Comparison of ENCODE assay signal across 17 cellular contexts in the genomic region with DNA sequence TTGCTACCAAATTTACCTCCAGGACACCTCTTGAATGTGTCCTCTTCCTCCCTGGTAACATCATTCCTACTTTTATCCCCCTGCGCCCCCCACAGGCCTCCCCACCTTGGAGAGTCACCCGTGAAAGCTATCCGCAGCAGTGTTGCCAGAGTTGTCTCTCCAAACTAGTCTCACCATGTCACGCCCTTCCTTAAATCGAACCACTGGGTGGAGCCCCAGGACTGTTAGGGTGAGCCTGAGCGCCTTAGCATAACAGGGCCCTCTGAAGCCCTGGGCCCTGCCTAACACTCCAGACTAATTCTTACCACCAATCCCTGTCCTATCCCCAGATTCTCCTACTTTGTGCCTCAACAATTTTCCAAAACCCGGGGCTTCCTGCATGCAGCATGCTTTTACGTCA. TPM values are rescaled to one million over a fixed set of nuclear protein-coding genes. Genes with fewer than 3 reads are reported as not detected.
A peak's percentile ranks its signal among the peaks of the same experiment; 100 is the strongest.
DNase-seq lines count a peak whose midpoint lies in the region; ATAC-seq and TF ChIP-seq lines count a peak whose summit lies in the region.
"Had no signal": no experiment of that assay in that cellular context is flagged by ENCODE, and none has a peak within 500 bp of the region (broad histone marks: within the 10 kb centered on the region; RNA-seq: fewer than 3 reads in every experiment).

No MANE protein-coding gene starts in this region.

- ATAC-seq in left cardiac atrium (no peak), HG02610 (IDR thresholded peaks at IDR 0.05; ENCODE audit: unreplicated experiment) (no peak)
- ATAC-seq: activated CD4-positive, CD25-positive, alpha-beta regulatory T cell treated with anti-CD3 and anti-CD28 coated beads, Interleukin-2, amount 50 U/mL, for 24 hours; activated T-cell treated with anti-CD3 and anti-CD28 coated beads, Interleukin-2, amount 50 U/mL, for 4 hours had no signal

- H3K9ac ChIP-seq in Karpas-422 (ENCODE audit: low read length) = no peak overlapping the region

- H3K79me2 ChIP-seq in Karpas-422 (ENCODE audit: low read length) = no peaks in the 10 kb centered on the region

- intact Hi-C loops in left cardiac atrium (cut with DNase I) = no loop called here

- H3K27ac ChIP-seq in Karpas-422 (ENCODE audit: low read length) = no peak overlapping the region
- H3K27ac ChIP-seq: adrenal gland, thyroid gland had no signal

- no peaks in the 10 kb centered on the region for H3K9me3 ChIP-seq in Karpas-422 (ENCODE audit: low read length)
- H3K9me3 ChIP-seq: adrenal gland, thyroid gland had no signal

- no peaks in the 10 kb centered on the region for H3K27me3 ChIP-seq in Karpas-422 (ENCODE audit: low read length)
- H3K27me3 ChIP-seq: adrenal gland, thyroid gland had no signal

- no peaks in the 10 kb centered on the region for H3K4me1 ChIP-seq in Karpas-422 (ENCODE audit: low read length)

- in situ Hi-C loops in SK-MEL-5 (cut with HindIII; ENCODE audit: low pct_unique_long_range_greater_than_20kb, low sequenced_read_pairs) = no loop called here

- DNase-seq in Karpas-422 = peak; percentile 65
- DNase-seq in SK-MEL-5 (ENCODE audit: low read depth, low spot score) = peak; percentile 47
- DNase-seq in left kidney (ENCODE audit: low read depth, low spot score) = peak; percentile 5
- no peak for DNase-seq in left cardiac atrium
- DNase-seq in kidney glomerular epithelial cell (lab: John Stamatoyannopoulos, UW) = no peak
- DNase-seq: activated T-cell treated with anti-CD3 and anti-CD28 coated beads, Interleukin-2, amount 50 U/mL, for 4 hours; adrenal gland; cortex of kidney; foreskin fibroblast; GOT3; NCI-H2171; SHP77 treated with DMSO at 0.1 percent for 48 hours; small intestine; thyroid gland had no signal

- TF ChIP-seq CTCF in GM12872 (IDR thresholded peaks at IDR 0.05; ENCODE audit: insufficient read depth, low read depth, low read length) = 0 out of 3 replicates have a peak, but pooled peaks have one; percentile 7

- no peak overlapping the region for H3K4me2 ChIP-seq in Karpas-422 (ENCODE audit: low read depth, low read length, poor library complexity, severe bottlenecking)

- H4K20me1 ChIP-seq in Karpas-422 (ENCODE audit: insufficient read depth, low read depth, low read length) = no peaks in the 10 kb centered on the region

- no peaks in the 10 kb centered on the region for H3K9me2 ChIP-seq in Karpas-422 (replicated peaks; ENCODE audit: insufficient read depth, low read length)

- H3K4me3 ChIP-seq in Karpas-422 (ENCODE audit: low read length) = no peak overlapping the region
- H3K4me3 ChIP-seq: adrenal gland, thyroid gland had no signal

- no peak overlapping the region for H2AFZ ChIP-seq in Karpas-422 (ENCODE audit: low read length)

- no peaks in the 10 kb centered on the region for H3K36me3 ChIP-seq in Karpas-422 (ENCODE audit: insufficient read depth, low read length)
- H3K36me3 ChIP-seq: adrenal gland, thyroid gland had no signal

RNA-seq across cellular contexts. Expression of a gene that starts 35.0 kb away (rescaled TPM):
- total RNA-seq in Karpas-422 (2014; rRNA removed; shearing (Covaris generic); ENCODE audit: low replicate concordance) = not detected in 2 replicates
- total RNA-seq in SK-MEL-5 (2014; rRNA removed; shearing (Covaris generic)) = 0.32 and 1.1 TPM in 2 replicates
- polyA plus RNA-seq in SK-MEL-5 (2015; cell fraction: cytosol; rRNA removed) = 0.98 and 1.9 TPM in 2 replicates
- 0.41 TPM in 1 of 2 replicates, not detected in the other for polyA plus RNA-seq in SK-MEL-5 (2015; cell fraction: nucleus; rRNA removed)
- total RNA-seq in left cardiac atrium = not detected

RNA-seq across cellular contexts. Expression of a gene that starts 57.0 kb away (rescaled TPM):
- not detected in 2 replicates for total RNA-seq in Karpas-422 (2014; rRNA removed; shearing (Covaris generic); ENCODE audit: low replicate concordance)
- not detected in 2 replicates for total RNA-seq in SK-MEL-5 (2014; rRNA removed; shearing (Covaris generic))
- polyA plus RNA-seq in SK-MEL-5 (2015; cell fraction: cytosol; rRNA removed) = not detected in 2 replicates
- polyA plus RNA-seq in SK-MEL-5 (2015; cell fraction: nucleus; rRNA removed) = not detected in 2 replicates
- total RNA-seq in left cardiac atrium = not detected
- total RNA-seq: activated T-cell treated with anti-CD3 and anti-CD28 coated beads, Interleukin-2, amount 50 U/mL, for 4 hours; thyroid gland had no signal
- polyA plus RNA-seq: small intestine had no signal

Comparison
In these comparisons a context has a peak if more than half of its experiments do, and no peak if none do; other contexts are left out.
1. DNase-seq: peak in Karpas-422 (single experiment), SK-MEL-5 (single experiment) and left kidney (single experiment); none in left cardiac atrium (single experiment) and kidney glomerular epithelial cell (single experiment).